27 cellular contexts compared by ENCODE assay signal in genomic region chr2:58891828-58892366, GRCh38.
"Had no signal": no experiment of that assay in that cellular context is flagged by ENCODE, and none has a peak within 500 bp of the region (broad histone marks: within the 10 kb centered on the region; RNA-seq: fewer than 3 reads in every experiment).

No MANE protein-coding gene starts in this region.

- H3K9me3 ChIP-seq: adrenal gland, MG63 had no signal

- H3K36me3 ChIP-seq: adrenal gland, MG63 had no signal

- H3K4me3 ChIP-seq: adrenal gland, MG63 had no signal

- ATAC-seq: activated T-helper 17 cell treated with anti-CD3 and anti-CD28 coated beads, Interleukin-2, amount 50 U/mL, for 72 hours; T-helper 17 cell had no signal

- H3K4me1 ChIP-seq: adrenal gland had no signal

- DNase-seq: activated CD4-positive, alpha-beta memory T cell treated with anti-CD3 and anti-CD28 coated beads for 36 hours; activated CD4-positive, alpha-beta T cell treated with anti-CD3 and anti-CD28 coated beads, Interleukin-2, amount 10 ng/mL, durations not matched to agents 7 days and 5 days; activated CD4-positive, CD25-positive, alpha-beta regulatory T cell; activated CD8-positive, alpha-beta memory T cell treated with anti-CD3 and anti-CD28 coated beads for 24 hours; activated gamma-delta T cell; activated naive CD4-positive, alpha-beta T cell treated with anti-CD3 and anti-CD28 coated beads, Interleukin-2, amount 10 ng/mL, durations not matched to agents 7 days and 5 days; activated naive CD8-positive, alpha-beta T cell treated with anti-CD3 and anti-CD28 coated beads, Interleukin-2, amount 10 ng/mL, durations not matched to agents 7 days and 5 days; activated T-cell treated with anti-CD3 and anti-CD28 coated beads, Interleukin-2, amount 50 U/mL, for 48 hours; adrenal gland; anterior cingulate cortex; cerebellar nuclear complex; MG63; MV-4-11; NCI-H1092 treated with DMSO at 0.1 percent for 48 hours; NCI-H1417 treated with DMSO at 0.1 percent for 48 hours; NCI-H187; NCI-H2081; NCI-H446 treated with DMSO at 0.1 percent for 48 hours; NCI-H524 treated with DMSO at 0.1 percent for 48 hours; NK-92 treated with Interleukin-12 subunit alpha and Interleukin-12 subunit beta, amount 100 ng/mL, for 24 hours; SHP77; T-helper 17 cell; T-helper 9 cell had no signal

- FAIRE-seq: colon, RCC 7860 had no signal

- H3K27me3 ChIP-seq: adrenal gland, MG63 had no signal

- H3K27ac ChIP-seq: adrenal gland, VCaP had no signal
